Comparison of ENCODE assay signal across 10 cellular contexts in genomic region chr11:102320679-102321078, GRCh38. TPM values are rescaled to one million over a fixed set of nuclear protein-coding genes. Genes with fewer than 3 reads are reported as not detected.
DNase-seq lines count a peak whose midpoint lies in the region; ATAC-seq and TF ChIP-seq lines count a peak whose summit lies in the region.
"Had no signal": no experiment of that assay in that cellular context is flagged by ENCODE, and none has a peak within 500 bp of the region (broad histone marks: within the 10 kb centered on the region; RNA-seq: fewer than 3 reads in every experiment).

No MANE protein-coding gene starts in this region.

- H3K9me3 ChIP-seq in CD8-positive, alpha-beta memory T cell (ENCODE audit: low read length), result no peaks in the 10 kb centered on the region
- H3K9me3 ChIP-seq: SJSA1 had no signal

- no peak for TF ChIP-seq CTCF in KMS-11 (conservative IDR thresholded peaks at IDR 0.05; ENCODE audit: low read depth, low read length)
- TF ChIP-seq CTCF in osteocyte (IDR thresholded peaks at IDR 0.05), result no peak

- peak overlapping the region; percentile 73 to 100 (median 99) for H3K27ac Mint-ChIP-seq in CD8-positive, alpha-beta memory T cell
- peak overlapping the region; percentile 63 for H3K27ac Mint-ChIP-seq in dendritic cell treated with granulocyte-macrophage colony-stimulating factor and Interleukin-4, amounts not matched to agents 40 ng/mL and 50 ng/mL, for 4 days
- peak overlapping the region; percentile 78 for H3K27ac Mint-ChIP-seq in osteocyte (ENCODE audit: unreplicated experiment)

- CTCF ChIA-PET in CD8-positive, alpha-beta memory T cell (lab: Charles Lee), result interaction anchor here (1.3 to 5.4 kb wide), 8 partner anchors 10 to 38 kb away, joined by 4 to 48 read pairs (median 10); no protein-coding TSS in a partner anchor

- peaks cover 0 to 2% (median 0%) of the 10 kb centered on the region in 5 donors for H3K9me3 Mint-ChIP-seq in CD8-positive, alpha-beta memory T cell
- no peaks in the 10 kb centered on the region for H3K9me3 Mint-ChIP-seq in dendritic cell treated with granulocyte-macrophage colony-stimulating factor and Interleukin-4, amounts not matched to agents 40 ng/mL and 50 ng/mL, for 4 days
- H3K9me3 Mint-ChIP-seq in osteocyte (ENCODE audit: unreplicated experiment), result no peaks in the 10 kb centered on the region

- H4K20me1 ChIP-seq in KMS-11 (ENCODE audit: insufficient read depth), result no peaks in the 10 kb centered on the region

- POLR2A ChIA-PET in CD8-positive, alpha-beta memory T cell (lab: Charles Lee), result interaction anchor here (1.9 kb wide), 1 partner anchor 26 kb away, joined by 6 read pairs; no protein-coding TSS in a partner anchor

- peaks cover 0 to 3% of the 10 kb centered on the region in 2 donors for H3K27me3 Mint-ChIP-seq in CD8-positive, alpha-beta memory T cell
- H3K27me3 Mint-ChIP-seq in dendritic cell treated with granulocyte-macrophage colony-stimulating factor and Interleukin-4, amounts not matched to agents 40 ng/mL and 50 ng/mL, for 4 days, result no peaks in the 10 kb centered on the region
- no peaks in the 10 kb centered on the region for H3K27me3 Mint-ChIP-seq in osteocyte (ENCODE audit: unreplicated experiment)

- H3K4me3 ChIP-seq in CD8-positive, alpha-beta memory T cell (ENCODE audit: low read length), result peak overlapping the region; percentile 89
- no peak overlapping the region for H3K4me3 ChIP-seq in KMS-11 (IDR thresholded peaks at IDR 0.05; ENCODE audit: insufficient read depth, low read depth, low read length)
- H3K4me3 ChIP-seq: SJSA1 had no signal

- peak overlapping the region; percentile 90 to 98 (median 95) for H3K4me3 Mint-ChIP-seq in CD8-positive, alpha-beta memory T cell
- H3K4me3 Mint-ChIP-seq in dendritic cell treated with granulocyte-macrophage colony-stimulating factor and Interleukin-4, amounts not matched to agents 40 ng/mL and 50 ng/mL, for 4 days, result no peak overlapping the region
- no peak overlapping the region for H3K4me3 Mint-ChIP-seq in osteocyte (ENCODE audit: unreplicated experiment)

- peak overlapping the region; percentile 14 for H3K27ac ChIP-seq in CD8-positive, alpha-beta memory T cell (ENCODE audit: low read depth, low read length)
- peak overlapping the region; percentile 100 for H3K27ac ChIP-seq in KMS-11
- H3K27ac ChIP-seq: SJSA1 had no signal

- H3K36me3 Mint-ChIP-seq in CD8-positive, alpha-beta memory T cell, result peaks cover 0 to 71% (median 24%) of the 10 kb centered on the region in 3 donors
- H3K36me3 Mint-ChIP-seq in dendritic cell treated with granulocyte-macrophage colony-stimulating factor and Interleukin-4, amounts not matched to agents 40 ng/mL and 50 ng/mL, for 4 days (ENCODE audit: low read depth), result peaks cover 28% of the 10 kb centered on the region
- H3K36me3 Mint-ChIP-seq in osteocyte (ENCODE audit: unreplicated experiment), result no peaks in the 10 kb centered on the region

- peaks cover 61 to 77% (median 71%) of the 10 kb centered on the region in 3 donors for H3K4me1 Mint-ChIP-seq in CD8-positive, alpha-beta memory T cell
- H3K4me1 Mint-ChIP-seq in dendritic cell treated with granulocyte-macrophage colony-stimulating factor and Interleukin-4, amounts not matched to agents 40 ng/mL and 50 ng/mL, for 4 days (ENCODE audit: low read depth), result peaks cover 44% of the 10 kb centered on the region
- peaks cover 59% of the 10 kb centered on the region for H3K4me1 Mint-ChIP-seq in osteocyte (ENCODE audit: unreplicated experiment)

- H3K79me2 ChIP-seq in KMS-11 (ENCODE audit: insufficient read depth, low read depth), result peaks cover 71% of the 10 kb centered on the region

- H3K4me1 ChIP-seq in CD8-positive, alpha-beta memory T cell (ENCODE audit: insufficient read depth, low read length), result peaks cover 55% of the 10 kb centered on the region
- peaks cover 54% of the 10 kb centered on the region for H3K4me1 ChIP-seq in KMS-11 (ENCODE audit: low read depth, poor library complexity, severe bottlenecking)

- no peak for DNase-seq in CD8-positive, alpha-beta memory T cell
- DNase-seq in osteocyte (ENCODE audit: extremely low spot score, unreplicated experiment) (no peak), NCI-H2196 (lab: John Stamatoyannopoulos, UW; ENCODE audit: unreplicated experiment) (no peak)
- DNase-seq: NCI-H2107 had no signal

- H3K36me3 ChIP-seq in CD8-positive, alpha-beta memory T cell (ENCODE audit: insufficient read depth, low read length), result peaks cover 12% of the 10 kb centered on the region
- 0 out of 2 replicates have a peak, but pooled peaks cover 3% of the 10 kb centered on the region for H3K36me3 ChIP-seq in KMS-11 (ENCODE audit: insufficient read depth)
- H3K36me3 ChIP-seq: SJSA1 had no signal

- peak overlapping the region; percentile 72 for H3K4me2 ChIP-seq in KMS-11

- ATAC-seq in HG03565 (IDR thresholded peaks at IDR 0.05; ENCODE audit: unreplicated experiment) (no peak), HG02798 (IDR thresholded peaks at IDR 0.05; ENCODE audit: poor library complexity, unreplicated experiment) (no peak), HG03039 (IDR thresholded peaks at IDR 0.05; ENCODE audit: unreplicated experiment) (no peak)

- no peak overlapping the region for H2AFZ ChIP-seq in KMS-11 (ENCODE audit: low read depth)

- no peaks in the 10 kb centered on the region for H3K27me3 ChIP-seq in CD8-positive, alpha-beta memory T cell (ENCODE audit: insufficient read depth, low read length, poor library complexity, severe bottlenecking)
- H3K27me3 ChIP-seq in KMS-11 (ENCODE audit: insufficient read depth, low read depth), result no peaks in the 10 kb centered on the region
- H3K27me3 ChIP-seq: SJSA1 had no signal

- H3K9ac ChIP-seq in KMS-11, result peak overlapping the region; percentile 86; the same call in 1 of the 2 replicates

- intact Hi-C loops in dendritic cell treated with granulocyte-macrophage colony-stimulating factor and Interleukin-4, amounts not matched to agents 40 ng/mL and 50 ng/mL, for 4 days (cut with micrococcal nuclease), result no loop called here

RNA-seq across cellular contexts. Expression of gene BIRC3, which starts 3.4 kb away (rescaled TPM):
- total RNA-seq in CD8-positive, alpha-beta memory T cell, result 100 to 1,000 TPM; 191 to 199 TPM
- polyA plus RNA-seq in CD8-positive, alpha-beta memory T cell, result 36.7 TPM
- 1.0 and 1.5 TPM in 2 replicates for total RNA-seq in osteocyte

RNA-seq across cellular contexts. Expression of gene BIRC2, which starts 26.3 kb away (rescaled TPM):
- total RNA-seq in CD8-positive, alpha-beta memory T cell, result 10 to 100 TPM; 40.3 to 42.8 TPM
- polyA plus RNA-seq in CD8-positive, alpha-beta memory T cell, result 35.2 TPM
- 46.0 and 51.3 TPM in 2 replicates for total RNA-seq in osteocyte

Comparison
In these comparisons a context has a peak if more than half of its experiments do, and no peak if none do; other contexts are left out.
1. H3K4me3 Mint-ChIP-seq: peak in CD8-positive, alpha-beta memory T cell (7 of 7); none in dendritic cell treated with granulocyte-macrophage colony-stimulating factor and Interleukin-4, amounts not matched to agents 40 ng/mL and 50 ng/mL, for 4 days (single experiment) and osteocyte (single experiment).
2. RNA of gene BIRC3, which starts 3.4 kb away (total RNA-seq): 191 to 199 TPM in CD8-positive, alpha-beta memory T cell; 1.0 to 1.5 TPM in osteocyte; every median in the first group is over 10 times any median in the second.
3. Peak in every context shown above with its lines, with median percentiles within 50 percentile points of each other: H3K27ac Mint-ChIP-seq.